Comparison of ENCODE assay signal across 14 cellular contexts in genomic region chr4:48766393-48766792, GRCh38. TPM values are rescaled to one million over a fixed set of nuclear protein-coding genes. Genes with fewer than 3 reads are reported as not detected.
DNase-seq lines count a peak whose midpoint lies in the region; ATAC-seq and TF ChIP-seq lines count a peak whose summit lies in the region.
"Had no signal": no experiment of that assay in that cellular context is flagged by ENCODE, and none has a peak within 500 bp of the region (broad histone marks: within the 10 kb centered on the region; RNA-seq: fewer than 3 reads in every experiment).

No MANE protein-coding gene starts in this region.

- no peak for TF ChIP-seq CTCF in natural killer cell (IDR thresholded peaks at IDR 0.05)

- H3K4me1 Mint-ChIP-seq in natural killer cell = peaks cover 65 to 68% of the 10 kb centered on the region in 2 donors
- H3K4me1 Mint-ChIP-seq in natural killer cell treated with Interleukin-12 subunit alpha and Interleukin-12 subunit beta and Interleukin-15 and Interleukin-18, amount 100 ng/mL, for 72 hours (ENCODE audit: low read depth in 2 of 2) = peaks cover 48 to 56% of the 10 kb centered on the region in 2 donors

- no peak overlapping the region for H3K4me3 Mint-ChIP-seq in natural killer cell
- H3K4me3 Mint-ChIP-seq in natural killer cell treated with Interleukin-12 subunit alpha and Interleukin-12 subunit beta and Interleukin-15 and Interleukin-18, amount 100 ng/mL, for 72 hours = no peak overlapping the region

- DNase-seq in natural killer cell (no peak), RPMI8226 (no peak), NCI-H146 (lab: John Stamatoyannopoulos, UW) (no peak)
- no peak for DNase-seq in natural killer cell treated with Interleukin-12 subunit alpha and Interleukin-12 subunit beta and Interleukin-15 and Interleukin-18, amount 100 ng/mL, for 72 hours (ENCODE audit: low spot score)
- DNase-seq: DND-41; heart left ventricle; NCI-H1092 treated with DMSO at 0.1 percent for 48 hours; NCI-H510A treated with DMSO at 0.1 percent for 48 hours; stimulated activated CD4-positive, alpha-beta T cell treated with anti-CD3 and anti-CD28 coated beads, Interleukin-2, amount 100 ng/mL, for 24 hours; T-helper 2 cell had no signal

- H3K36me3 Mint-ChIP-seq in natural killer cell = no peaks in the 10 kb centered on the region
- H3K36me3 Mint-ChIP-seq in natural killer cell treated with Interleukin-12 subunit alpha and Interleukin-12 subunit beta and Interleukin-15 and Interleukin-18, amount 100 ng/mL, for 72 hours = peaks cover 7% of the 10 kb centered on the region

- no peaks in the 10 kb centered on the region for H3K9me3 Mint-ChIP-seq in natural killer cell
- no peaks in the 10 kb centered on the region for H3K9me3 Mint-ChIP-seq in natural killer cell treated with Interleukin-12 subunit alpha and Interleukin-12 subunit beta and Interleukin-15 and Interleukin-18, amount 100 ng/mL, for 72 hours

- ATAC-seq in natural killer cell (no peak), GM21576 (IDR thresholded peaks at IDR 0.05; ENCODE audit: unreplicated experiment) (peak; percentile 59), HG03565 (IDR thresholded peaks at IDR 0.05; ENCODE audit: unreplicated experiment) (peak; percentile 63), GM19328 (IDR thresholded peaks at IDR 0.05; ENCODE audit: unreplicated experiment) (no peak), HG02759 (IDR thresholded peaks at IDR 0.05; ENCODE audit: unreplicated experiment) (no peak)
- no peak for ATAC-seq in natural killer cell treated with Interleukin-12 subunit alpha and Interleukin-12 subunit beta and Interleukin-15 and Interleukin-18, amount 100 ng/mL, for 72 hours
- ATAC-seq: heart left ventricle had no signal

- no peaks in the 10 kb centered on the region for H3K27me3 Mint-ChIP-seq in natural killer cell (ENCODE audit: low read depth in 2 of 2)
- H3K27me3 Mint-ChIP-seq in natural killer cell treated with Interleukin-12 subunit alpha and Interleukin-12 subunit beta and Interleukin-15 and Interleukin-18, amount 100 ng/mL, for 72 hours = no peaks in the 10 kb centered on the region

- H3K27ac Mint-ChIP-seq in natural killer cell = peak overlapping the region; percentile 10 to 53
- H3K27ac Mint-ChIP-seq in natural killer cell treated with Interleukin-12 subunit alpha and Interleukin-12 subunit beta and Interleukin-15 and Interleukin-18, amount 100 ng/mL, for 72 hours = no peak overlapping the region

- intact Hi-C loops in natural killer cell (cut with micrococcal nuclease) = no loop called here

RNA-seq across cellular contexts. Expression of gene FRYL, which starts 13.7 kb away (rescaled TPM):
- total RNA-seq in natural killer cell = 100 to 1,000 TPM; 143 to 181 (median 146) TPM
- 100 to 1,000 TPM in 1 of 2 donors, 10 to 100 TPM in 1; 99.0 to 113 TPM for total RNA-seq in natural killer cell treated with Interleukin-12 subunit alpha and Interleukin-12 subunit beta and Interleukin-15 and Interleukin-18, amount 100 ng/mL, for 72 hours

Comparison
In these comparisons a context has a peak if more than half of its experiments do, and no peak if none do; other contexts are left out.
1. H3K27ac Mint-ChIP-seq: peak in natural killer cell (2 of 2); none in natural killer cell treated with Interleukin-12 subunit alpha and Interleukin-12 subunit beta and Interleukin-15 and Interleukin-18, amount 100 ng/mL, for 72 hours (0 of 2).
2. ATAC-seq: peak in GM21576 (single experiment) and HG03565 (single experiment); none in natural killer cell (0 of 3), natural killer cell treated with Interleukin-12 subunit alpha and Interleukin-12 subunit beta and Interleukin-15 and Interleukin-18, amount 100 ng/mL, for 72 hours (0 of 2), GM19328 (single experiment) and HG02759 (single experiment).